Comparison of ENCODE assay signal across 1 cellular context in genomic region chr16:29806096-29806579, GRCh38.
TF ChIP-seq lines count a peak whose summit lies in the region.

TSS of gene MAZ (plus strand) at chr16:29806529. CDS start at chr16:29806702, 173 bp downstream.

TF ChIP-seq in GM23338, 12 proteins besides CTCF, POLR2A, EP300 and RAD21 (continued from another document):
- TF ChIP-seq ZNF462 (CRISPR knock-in tag; IDR thresholded peaks at IDR 0.05) (no peak), EZH2phosphoT487 (IDR thresholded peaks at IDR 0.05; ENCODE audit: unreplicated experiment) (no peak), JUNB (IDR thresholded peaks at IDR 0.05; ENCODE audit: unreplicated experiment) (no peak), REST (IDR thresholded peaks at IDR 0.05; ENCODE audit: unreplicated experiment) (no peak)
